ENCODE assay signal across 1 cellular context in genomic region chr11:61793084-61793828, GRCh38.
TF ChIP-seq lines count a peak whose summit lies in the region.

No MANE protein-coding gene starts in this region.

TF ChIP-seq in SK-N-SH, 30 proteins besides CTCF, POLR2A, EP300 and RAD21 (continued from another document):
- no peak for TF ChIP-seq ZBTB33 (IDR thresholded peaks at IDR 0.05; ENCODE audit: borderline replicate concordance, low read depth)
- no peak for TF ChIP-seq USF2 (IDR thresholded peaks at IDR 0.05; ENCODE audit: borderline replicate concordance, low read depth, low read length)
